8 cellular contexts compared by ENCODE assay signal in the genomic region with DNA sequence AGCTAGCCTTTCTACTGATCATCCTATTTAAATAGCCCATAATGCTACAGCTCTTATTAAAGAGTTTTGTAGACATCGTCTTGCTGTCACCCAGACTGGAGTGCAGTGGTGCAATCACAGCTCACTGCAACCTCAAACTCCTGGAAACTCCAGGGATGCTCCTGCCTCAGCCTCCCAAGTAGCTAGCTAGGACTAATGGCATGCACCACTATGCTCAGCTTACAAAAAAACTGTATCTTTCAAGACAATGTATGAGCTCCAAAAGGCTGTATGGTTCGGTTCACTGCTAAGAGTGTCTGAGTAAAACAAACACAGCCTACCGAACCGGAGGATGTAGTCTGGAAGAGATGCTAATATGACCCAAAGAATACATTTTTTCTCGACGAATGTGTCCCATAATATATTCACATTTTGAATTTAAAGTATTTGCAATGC. TPM values are rescaled to one million over a fixed set of nuclear protein-coding genes. Genes with fewer than 3 reads are reported as not detected.
DNase-seq lines count a peak whose midpoint lies in the region; ATAC-seq and TF ChIP-seq lines count a peak whose summit lies in the region.

No MANE protein-coding gene starts in this region.

- H3K4me1 ChIP-seq in HEK293 (ENCODE audit: control insufficient read depth, insufficient read depth, low read length) (no peaks in the 10 kb centered on the region), iPS-20b (ENCODE audit: insufficient read depth, low read length) (peaks cover 12% of the 10 kb centered on the region), mucosa of descending colon (ENCODE audit: low read depth) (peaks cover 37% of the 10 kb centered on the region)

- POLR2A ChIA-PET in AG04449 (lab: Yijun Ruan, JAX) (interaction anchor here (0.9 to 1.2 kb wide), 2 partner anchors 10 to 45 kb away, joined by 4 to 7 read pairs; a partner anchor contains a TSS), HEK293 (lab: Yijun Ruan, JAX) (interaction anchor here (4.2 to 5.6 kb wide), 2 partner anchors 8 to 44 kb away, joined by 48 to 149 read pairs; a partner anchor contains a TSS)

- peak overlapping the region; percentile 100 for H3K4me3 Mint-ChIP-seq in activated naive CD8-positive, alpha-beta T cell treated with anti-CD3 and anti-CD28 coated beads for 36 hours

- peaks cover 18 to 71% of the 10 kb centered on the region in 2 experiments for H3K36me3 ChIP-seq in HEK293 (ENCODE audit: control insufficient read depth in 2 of 2, insufficient read depth in 1 of 2, low read length in 2 of 2)
- peaks cover 69% of the 10 kb centered on the region for H3K36me3 ChIP-seq in iPS-20b (ENCODE audit: insufficient read depth, low read depth, low read length)
- H3K36me3 ChIP-seq in mucosa of descending colon (ENCODE audit: low read depth), result peaks cover 4% of the 10 kb centered on the region

- no peaks in the 10 kb centered on the region for H3K27me3 ChIP-seq in iPS-20b (ENCODE audit: insufficient read depth, low read length)

- peak overlapping the region; percentile 100 for H3K27ac Mint-ChIP-seq in activated naive CD8-positive, alpha-beta T cell treated with anti-CD3 and anti-CD28 coated beads for 36 hours

- intact Hi-C loops in mucosa of descending colon (cut with DNase I, micrococcal nuclease), result no loop called here

- DNase-seq in AG04449 (ENCODE audit: low read depth, low spot score) (no peak), T1000 (lab: John Stamatoyannopoulos, UW) (no peak), mucosa of descending colon (no peak)
- DNase-seq in activated naive CD8-positive, alpha-beta T cell treated with anti-CD3 and anti-CD28 coated beads for 36 hours, result no peak

- TF ChIP-seq CTCF in AG04449 (IDR thresholded peaks at IDR 0.05; ENCODE audit: insufficient read depth, low read length, missing control alignments), result no peak
- no peak for TF ChIP-seq CTCF in HEK293 (tag by site-specific recombination; IDR thresholded peaks at IDR 0.05)
- no peak for TF ChIP-seq CTCF in mucosa of descending colon (IDR thresholded peaks at IDR 0.05)

- peaks cover 73% of the 10 kb centered on the region for H3K36me3 Mint-ChIP-seq in activated naive CD8-positive, alpha-beta T cell treated with anti-CD3 and anti-CD28 coated beads for 36 hours

- H3K9ac ChIP-seq in iPS-20b (ENCODE audit: low read depth, low read length), result peak overlapping the region; percentile 100

- H3K9me3 Mint-ChIP-seq in activated naive CD8-positive, alpha-beta T cell treated with anti-CD3 and anti-CD28 coated beads for 36 hours, result no peaks in the 10 kb centered on the region

- H3K4me1 Mint-ChIP-seq in activated naive CD8-positive, alpha-beta T cell treated with anti-CD3 and anti-CD28 coated beads for 36 hours, result peaks cover 51% of the 10 kb centered on the region

- no peaks in the 10 kb centered on the region for H3K9me3 ChIP-seq in HEK293 (ENCODE audit: control insufficient read depth, insufficient read depth, low read depth, low read length)
- H3K9me3 ChIP-seq in iPS-20b (ENCODE audit: insufficient read depth, low read depth, low read length), result no peaks in the 10 kb centered on the region
- no peaks in the 10 kb centered on the region for H3K9me3 ChIP-seq in mucosa of descending colon

- peaks cover 11% of the 10 kb centered on the region for H3K27me3 Mint-ChIP-seq in activated naive CD8-positive, alpha-beta T cell treated with anti-CD3 and anti-CD28 coated beads for 36 hours

- ATAC-seq in GM21723 (IDR thresholded peaks at IDR 0.05; ENCODE audit: unreplicated experiment) (no peak), GM21737 (IDR thresholded peaks at IDR 0.05; ENCODE audit: unreplicated experiment) (no peak), mucosa of descending colon (no peak)

- H3K4me3 ChIP-seq in AG04449 (ENCODE audit: low read depth, low read length) (peak overlapping the region; percentile 92), HEK293 (ENCODE audit: low read depth, low read length) (peak overlapping the region; percentile 96), iPS-20b (ENCODE audit: low read length) (peak overlapping the region; percentile 99), mucosa of descending colon (no peak overlapping the region)

- H3K27ac ChIP-seq in HEK293 (ENCODE audit: extremely low read depth, low read depth, low read length) (no peak overlapping the region), iPS-20b (ENCODE audit: low read length) (no peak overlapping the region)

- CTCF ChIA-PET in AG04449 (lab: Yijun Ruan, JAX), result interaction anchor here (0.6 to 1.4 kb wide), 2 partner anchors 19 to 22 kb away, joined by 3 read pairs; no protein-coding TSS in a partner anchor
- CTCF ChIA-PET in HEK293 (lab: Yijun Ruan, JAX), result interaction anchor here (0.7 to 1.1 kb wide), 2 partner anchors 26 to 47 kb away, joined by 3 read pairs; no protein-coding TSS in a partner anchor

TF ChIP-seq in HEK293, 187 proteins besides CTCF, POLR2A, EP300 and RAD21:
- no peak for TF ChIP-seq ZNF624 (tag by site-specific recombination; IDR thresholded peaks at IDR 0.05)
- peak; percentile 36; the same call in 1 of the 2 replicates for TF ChIP-seq ZBTB17 (tag by site-specific recombination; IDR thresholded peaks at IDR 0.05)
- TF ChIP-seq SETDB1 (IDR thresholded peaks at IDR 0.05; ENCODE audit: insufficient read length, low read length), result no peak
- TF ChIP-seq ZFP69B (tag by site-specific recombination; IDR thresholded peaks at IDR 0.05), result no peak

RNA-seq across cellular contexts. Expression of a gene that starts 2.6 kb away (rescaled TPM):
- total RNA-seq in activated naive CD8-positive, alpha-beta T cell treated with anti-CD3 and anti-CD28 coated beads for 36 hours, result 100 to 1,000 TPM; 314 to 324 TPM
- total RNA-seq in mucosa of descending colon, result 10 to 100 TPM; 64.7 to 85.2 (median 84.0) TPM

RNA-seq across cellular contexts. Expression of a gene that starts 2.8 kb away (rescaled TPM):
- 10 to 100 TPM; 12.7 to 14.5 TPM for total RNA-seq in activated naive CD8-positive, alpha-beta T cell treated with anti-CD3 and anti-CD28 coated beads for 36 hours
- 10 to 100 TPM; 42.8 to 96.0 (median 48.0) TPM for total RNA-seq in mucosa of descending colon

RNA-seq across cellular contexts. Expression of a gene that starts 45.4 kb away (rescaled TPM):
- 10 to 100 TPM; 30.8 to 33.2 TPM for total RNA-seq in activated naive CD8-positive, alpha-beta T cell treated with anti-CD3 and anti-CD28 coated beads for 36 hours
- total RNA-seq in mucosa of descending colon, result 10 to 100 TPM; 22.3 to 33.8 (median 29.6) TPM
